ENCODE assay signal across 10 cellular contexts in genomic region chr15:72196409-72197044, GRCh38. TPM values are rescaled to one million over a fixed set of nuclear protein-coding genes. Genes with fewer than 3 reads are reported as not detected.
DNase-seq lines count a peak whose midpoint lies in the region; ATAC-seq and TF ChIP-seq lines count a peak whose summit lies in the region.
"Had no signal": no experiment of that assay in that cellular context is flagged by ENCODE, and none has a peak within 500 bp of the region (broad histone marks: within the 10 kb centered on the region; RNA-seq: fewer than 3 reads in every experiment).

No MANE protein-coding gene starts in this region.

- no peak for TF ChIP-seq CTCF in HFFc6 (IDR thresholded peaks at IDR 0.05)

- CTCF ChIA-PET in naive thymus-derived CD4-positive, alpha-beta T cell (lab: Charles Lee) = interaction anchor here (0.6 to 2.9 kb wide), 3 partner anchors 16 to 87 kb away, joined by 3 to 7 read pairs (median 4); no protein-coding TSS in a partner anchor
- CTCF ChIA-PET in activated CD8-positive, alpha-beta memory T cell treated with anti-CD3 and anti-CD28 coated beads, Interleukin-2, amount 10 ng/mL, durations not matched to agents 7 days and 5 days (lab: Charles Lee) = interaction anchor here (1.1 to 1.5 kb wide), 2 partner anchors 28 to 109 kb away, joined by 3 to 4 read pairs; no protein-coding TSS in a partner anchor

- intact Hi-C loops in naive thymus-derived CD4-positive, alpha-beta T cell (cut with micrococcal nuclease) = loop anchor here (5.0 to 10.0 kb wide), 3 partner anchors 56 to 338 kb away; partner anchors contain the start of genes MYO9A (in 1 of the 2) and SENP8 (in 1 of the 2)

- H3K9me3 ChIP-seq in ectodermal cell (ENCODE audit: control insufficient read depth, low read length) (no peaks in the 10 kb centered on the region), Karpas-422 (ENCODE audit: low read length) (no peaks in the 10 kb centered on the region)
- no peaks in the 10 kb centered on the region for H3K9me3 ChIP-seq in naive thymus-derived CD4-positive, alpha-beta T cell (ENCODE audit: control insufficient read depth in 2 of 3, low read length in 3 of 3)

- H3K9ac ChIP-seq in Karpas-422 (ENCODE audit: low read length) = no peak overlapping the region

- H3K36me3 Mint-ChIP-seq in HFFc6 (ENCODE audit: low read depth) = peaks cover 16% of the 10 kb centered on the region; the same call in 1 of the 2 replicates
- peaks cover 5 to 24% (median 8%) of the 10 kb centered on the region in 5 donors for H3K36me3 Mint-ChIP-seq in naive thymus-derived CD4-positive, alpha-beta T cell
- H3K36me3 Mint-ChIP-seq in activated CD8-positive, alpha-beta memory T cell treated with anti-CD3 and anti-CD28 coated beads, Interleukin-2, amount 10 ng/mL, durations not matched to agents 7 days and 5 days = peaks cover 35% of the 10 kb centered on the region

- WGBS in ectodermal cell, 2 experiments = 65 to 69% methylated on average over 13 of the region's 13 CpGs

- H3K27ac ChIP-seq in ectodermal cell (ENCODE audit: insufficient read depth, low read depth, low read length, poor library complexity, severe bottlenecking) = no peak overlapping the region
- no peak overlapping the region for H3K27ac ChIP-seq in naive thymus-derived CD4-positive, alpha-beta T cell (ENCODE audit: low read depth, low read length)
- no peak overlapping the region for H3K27ac ChIP-seq in Karpas-422 (ENCODE audit: low read length)

- DNase-seq in AG08396 (ENCODE audit: low spot score) (peak; percentile 62), HFFc6 (no peak), NCI-H2081 treated with DMSO at 0.1 percent for 48 hours (lab: John Stamatoyannopoulos, UW) (no peak), Karpas-422 (no peak)
- DNase-seq in naive thymus-derived CD4-positive, alpha-beta T cell = no peak
- DNase-seq in activated CD8-positive, alpha-beta memory T cell treated with anti-CD3 and anti-CD28 coated beads, Interleukin-2, amount 10 ng/mL, durations not matched to agents 7 days and 5 days = no peak
- DNase-seq in NK-92 treated with Interleukin-12 subunit alpha and Interleukin-12 subunit beta, amount 100 ng/mL, for 24 hours (lab: John Stamatoyannopoulos, UW) = no peak
- DNase-seq: NCI-H1092 treated with DMSO at 0.1 percent for 48 hours had no signal

- H3K9me3 Mint-ChIP-seq in HFFc6 = no peaks in the 10 kb centered on the region
- no peaks in the 10 kb centered on the region for H3K9me3 Mint-ChIP-seq in naive thymus-derived CD4-positive, alpha-beta T cell
- no peaks in the 10 kb centered on the region for H3K9me3 Mint-ChIP-seq in activated CD8-positive, alpha-beta memory T cell treated with anti-CD3 and anti-CD28 coated beads, Interleukin-2, amount 10 ng/mL, durations not matched to agents 7 days and 5 days (ENCODE audit: low read depth)

- H2AFZ ChIP-seq in Karpas-422 (ENCODE audit: low read length) = no peak overlapping the region

- peaks cover 30% of the 10 kb centered on the region for H3K4me1 Mint-ChIP-seq in HFFc6 (ENCODE audit: low read depth)
- peaks cover 4 to 23% (median 8%) of the 10 kb centered on the region in 7 donors for H3K4me1 Mint-ChIP-seq in naive thymus-derived CD4-positive, alpha-beta T cell
- H3K4me1 Mint-ChIP-seq in activated CD8-positive, alpha-beta memory T cell treated with anti-CD3 and anti-CD28 coated beads, Interleukin-2, amount 10 ng/mL, durations not matched to agents 7 days and 5 days = peaks cover 10% of the 10 kb centered on the region

- POLR2A ChIA-PET in naive thymus-derived CD4-positive, alpha-beta T cell (lab: Charles Lee) = interaction anchor here (0.5 to 1.3 kb wide), 2 partner anchors 24 to 28 kb away, joined by 3 read pairs; no protein-coding TSS in a partner anchor

- no peak for ATAC-seq in naive thymus-derived CD4-positive, alpha-beta T cell
- no peak for ATAC-seq in activated CD8-positive, alpha-beta memory T cell treated with anti-CD3 and anti-CD28 coated beads, Interleukin-2, amount 10 ng/mL, durations not matched to agents 7 days and 5 days

- no peak overlapping the region for H3K4me2 ChIP-seq in Karpas-422 (ENCODE audit: low read depth, low read length, poor library complexity, severe bottlenecking)

- H3K4me1 ChIP-seq in ectodermal cell (ENCODE audit: control insufficient read depth, insufficient read depth, low read length) (peaks cover 3% of the 10 kb centered on the region), Karpas-422 (ENCODE audit: low read length) (0 out of 2 replicates have a peak, but pooled peaks cover 2% of the 10 kb centered on the region)
- no peaks in the 10 kb centered on the region for H3K4me1 ChIP-seq in naive thymus-derived CD4-positive, alpha-beta T cell (ENCODE audit: control insufficient read depth in 2 of 2, insufficient read depth in 2 of 2, low read length in 2 of 2)

- no peak overlapping the region for H3K4me3 Mint-ChIP-seq in HFFc6
- H3K4me3 Mint-ChIP-seq in naive thymus-derived CD4-positive, alpha-beta T cell = peak overlapping the region in 6 of 10 donors; percentile 25 to 70 (median 50)
- H3K4me3 Mint-ChIP-seq in activated CD8-positive, alpha-beta memory T cell treated with anti-CD3 and anti-CD28 coated beads, Interleukin-2, amount 10 ng/mL, durations not matched to agents 7 days and 5 days = no peak overlapping the region

- peaks cover 17% of the 10 kb centered on the region for H3K27me3 Mint-ChIP-seq in HFFc6 (ENCODE audit: insufficient read depth)
- H3K27me3 Mint-ChIP-seq in naive thymus-derived CD4-positive, alpha-beta T cell = peaks cover 21 to 31% (median 24%) of the 10 kb centered on the region in 5 donors
- H3K27me3 Mint-ChIP-seq in activated CD8-positive, alpha-beta memory T cell treated with anti-CD3 and anti-CD28 coated beads, Interleukin-2, amount 10 ng/mL, durations not matched to agents 7 days and 5 days = peaks cover 21% of the 10 kb centered on the region

- H3K27ac Mint-ChIP-seq in HFFc6 = peak overlapping the region; percentile 53; the same call in 1 of the 2 replicates
- no peak overlapping the region for H3K27ac Mint-ChIP-seq in naive thymus-derived CD4-positive, alpha-beta T cell
- H3K27ac Mint-ChIP-seq in activated CD8-positive, alpha-beta memory T cell treated with anti-CD3 and anti-CD28 coated beads, Interleukin-2, amount 10 ng/mL, durations not matched to agents 7 days and 5 days = no peak overlapping the region

- H3K27me3 ChIP-seq in ectodermal cell (ENCODE audit: control insufficient read depth, insufficient read depth, low read length, poor library complexity, severe bottlenecking) = peaks cover 46% of the 10 kb centered on the region
- H3K27me3 ChIP-seq in naive thymus-derived CD4-positive, alpha-beta T cell (ENCODE audit: control insufficient read depth in 2 of 2, insufficient read depth in 2 of 2, low read length in 2 of 2) = no peaks in the 10 kb centered on the region
- no peaks in the 10 kb centered on the region for H3K27me3 ChIP-seq in Karpas-422 (ENCODE audit: low read length)

- no peaks in the 10 kb centered on the region for H3K9me2 ChIP-seq in Karpas-422 (replicated peaks; ENCODE audit: insufficient read depth, low read length)

- peak overlapping the region; percentile 28 for H3K4me3 ChIP-seq in ectodermal cell (ENCODE audit: insufficient read depth, low read depth, low read length)
- no peak overlapping the region for H3K4me3 ChIP-seq in naive thymus-derived CD4-positive, alpha-beta T cell (ENCODE audit: low read length)
- no peak overlapping the region for H3K4me3 ChIP-seq in Karpas-422 (ENCODE audit: low read length)

- H3K79me2 ChIP-seq in Karpas-422 (ENCODE audit: low read length) = no peaks in the 10 kb centered on the region

- H3K36me3 ChIP-seq in ectodermal cell (ENCODE audit: control insufficient read depth, insufficient read depth, low read length) (peaks cover 15% of the 10 kb centered on the region), Karpas-422 (ENCODE audit: insufficient read depth, low read length) (peaks cover 29% of the 10 kb centered on the region)
- peaks cover 0 to 34% (median 10%) of the 10 kb centered on the region in 3 experiments for H3K36me3 ChIP-seq in naive thymus-derived CD4-positive, alpha-beta T cell (ENCODE audit: control insufficient read depth in 2 of 3, insufficient read depth in 3 of 3, low read length in 3 of 3)

- H4K20me1 ChIP-seq in Karpas-422 (ENCODE audit: insufficient read depth, low read depth, low read length) = peaks cover 21% of the 10 kb centered on the region

RNA-seq across cellular contexts. Expression of gene GRAMD2A, which starts 1.1 kb away (rescaled TPM):
- total RNA-seq in HFFc6 (2021; fragmentation: NEBNext Ultra II Directional; extraction: Animal tissue kit (Norgen Biotek cat#: 25700)) = under 1 TPM in 1 of 6 experiments, not detected in 5; 0.14 TPM
- 2.0 TPM for polyA plus RNA-seq in ectodermal cell (2013, experiment 1 of 4)
- 0.75 TPM for polyA plus RNA-seq in ectodermal cell (2013, experiment 2 of 4)
- polyA plus RNA-seq in ectodermal cell (2013, experiment 3 of 4) = 0.32 TPM
- polyA plus RNA-seq in ectodermal cell (2013, experiment 4 of 4) = 1.5 TPM
- total RNA-seq in naive thymus-derived CD4-positive, alpha-beta T cell = not detected
- polyA plus RNA-seq in naive thymus-derived CD4-positive, alpha-beta T cell = not detected
- total RNA-seq in activated CD8-positive, alpha-beta memory T cell treated with anti-CD3 and anti-CD28 coated beads, Interleukin-2, amount 10 ng/mL, durations not matched to agents 7 days and 5 days = not detected
- total RNA-seq in Karpas-422 (2014; rRNA removed; shearing (Covaris generic); ENCODE audit: low replicate concordance) = not detected in 2 replicates
- polyA plus RNA-seq: CD14-positive monocyte had no signal

RNA-seq across cellular contexts. Expression of gene PKM, which starts 34.5 kb away (rescaled TPM):
- 1,000 to 10,000 TPM; 2,533 to 2,832 (median 2,656) TPM for total RNA-seq in HFFc6 (2021; fragmentation: NEBNext Ultra II Directional; extraction: Animal tissue kit (Norgen Biotek cat#: 25700))
- polyA plus RNA-seq in ectodermal cell (2013, experiment 1 of 4) = 1,130 TPM
- polyA plus RNA-seq in ectodermal cell (2013, experiment 2 of 4) = 990 TPM
- 627 TPM for polyA plus RNA-seq in ectodermal cell (2013, experiment 3 of 4)
- polyA plus RNA-seq in ectodermal cell (2013, experiment 4 of 4) = 694 TPM
- total RNA-seq in naive thymus-derived CD4-positive, alpha-beta T cell = 1,000 to 10,000 TPM in 1 of 5 experiments, 100 to 1,000 TPM in 4; 237 to 1,627 (median 329) TPM
- polyA plus RNA-seq in naive thymus-derived CD4-positive, alpha-beta T cell = 100 to 1,000 TPM; 422 to 485 TPM
- total RNA-seq in activated CD8-positive, alpha-beta memory T cell treated with anti-CD3 and anti-CD28 coated beads, Interleukin-2, amount 10 ng/mL, durations not matched to agents 7 days and 5 days = 1,000 to 10,000 TPM; 1,010 to 1,764 TPM
- total RNA-seq in Karpas-422 (2014; rRNA removed; shearing (Covaris generic); ENCODE audit: low replicate concordance) = 869 and 996 TPM in 2 replicates

Comparison
In these comparisons a context has a peak if more than half of its experiments do, and no peak if none do; other contexts are left out.
1. H3K4me3 Mint-ChIP-seq: peak in naive thymus-derived CD4-positive, alpha-beta T cell (6 of 10); none in HFFc6 (single experiment) and activated CD8-positive, alpha-beta memory T cell treated with anti-CD3 and anti-CD28 coated beads, Interleukin-2, amount 10 ng/mL, durations not matched to agents 7 days and 5 days (single experiment).